Comparison of ENCODE assay signal across 14 cellular contexts in the genomic region with DNA sequence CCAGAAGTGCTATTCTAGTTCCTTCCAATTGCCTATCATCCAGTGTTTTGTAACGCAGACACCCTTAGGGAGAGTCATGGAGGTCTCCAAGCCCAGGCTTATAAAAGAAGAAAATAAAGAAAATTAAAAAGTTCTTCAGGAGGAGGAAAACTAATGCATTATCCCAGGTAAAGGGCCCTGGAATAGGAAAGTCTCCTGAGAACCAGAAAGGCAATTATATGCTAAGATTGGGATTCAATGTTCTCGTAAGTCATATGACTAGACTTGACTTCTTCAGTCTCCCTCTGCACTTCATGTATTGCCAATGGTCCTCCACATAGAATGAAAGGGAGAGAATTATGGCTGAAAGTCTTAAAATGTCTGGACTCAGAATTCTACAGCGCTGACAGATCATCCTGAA.
A peak's percentile ranks its signal among the peaks of the same experiment; 100 is the strongest.
DNase-seq lines count a peak whose midpoint lies in the region; ATAC-seq and TF ChIP-seq lines count a peak whose summit lies in the region.
"Had no signal": no experiment of that assay in that cellular context is flagged by ENCODE, and none has a peak within 500 bp of the region (broad histone marks: within the 10 kb centered on the region; RNA-seq: fewer than 3 reads in every experiment).

No MANE protein-coding gene starts in this region.

- DNase-seq in pons (ENCODE audit: low spot score) = peak; percentile 64
- DNase-seq in tibial nerve (ENCODE audit: low spot score in 2 of 2) = no peak
- DNase-seq in SW480 (ENCODE audit: low spot score) = no peak
- no peak for DNase-seq in NCI-H1092 (lab: John Stamatoyannopoulos, UW)
- DNase-seq: ACHN; CD4-positive, alpha-beta memory T cell; DMS79; GM23248; H7 had no signal

- H3K9me3 Mint-ChIP-seq in brain = peaks cover 0 to 3% (median 0%) of the 10 kb centered on the region in 5 experiments

- TF ChIP-seq CTCF in brain (conservative IDR thresholded peaks at IDR 0.05) = no peak
- no peak for TF ChIP-seq CTCF in tibial nerve (IDR thresholded peaks at IDR 0.05)

- TF ChIP-seq POLR2A in tibial nerve (IDR thresholded peaks at IDR 0.05) = no peak

- no peak for ATAC-seq in HG03457 (IDR thresholded peaks at IDR 0.05; ENCODE audit: unreplicated experiment)
- ATAC-seq: GM12878 had no signal

- peak overlapping the region in 3 of 5 experiments; percentile 34 to 84 (median 80) for H3K4me3 Mint-ChIP-seq in brain
- H3K4me3 Mint-ChIP-seq: B cell; CD4-positive, alpha-beta memory T cell had no signal

- H3K9me3 ChIP-seq in tibial nerve = no peaks in the 10 kb centered on the region

- WGBS in tibial nerve, 2 donors = 39 to 40% methylated on average over 3 of the region's 3 CpGs

- no peaks in the 10 kb centered on the region for H3K27me3 ChIP-seq in layer of hippocampus (ENCODE audit: control insufficient read depth, insufficient read depth, low read length)
- no peaks in the 10 kb centered on the region for H3K27me3 ChIP-seq in tibial nerve

- no peaks in the 10 kb centered on the region for H3K27me3 Mint-ChIP-seq in brain
- H3K27me3 Mint-ChIP-seq: B cell had no signal

- H3K4me1 ChIP-seq in tibial nerve = peaks cover 0 to 21% (median 0%) of the 10 kb centered on the region in 4 donors

- peak overlapping the region; percentile 93 for H3K27ac ChIP-seq in layer of hippocampus (ENCODE audit: low read depth, low read length)
- peak overlapping the region; percentile 31 to 92 (median 72) for H3K27ac ChIP-seq in tibial nerve
- H3K27ac ChIP-seq: GM23248 had no signal

- H3K4me1 Mint-ChIP-seq in brain = peaks cover 24% of the 10 kb centered on the region
- H3K4me1 Mint-ChIP-seq: B cell; CD4-positive, alpha-beta memory T cell had no signal

- peak overlapping the region in 3 of 5 experiments; percentile 67 to 96 (median 94) for H3K27ac Mint-ChIP-seq in brain
- H3K27ac Mint-ChIP-seq: B cell; CD4-positive, alpha-beta memory T cell had no signal

- no peaks in the 10 kb centered on the region for H3K36me3 Mint-ChIP-seq in brain
- H3K36me3 Mint-ChIP-seq: CD4-positive, alpha-beta memory T cell had no signal

- H3K4me3 ChIP-seq in tibial nerve = peak overlapping the region; percentile 14 to 34 (median 27)
- H3K4me3 ChIP-seq: GM12878, GM23248 had no signal

- no peak for TF ChIP-seq EP300 in tibial nerve (IDR thresholded peaks at IDR 0.05)

- H3K36me3 ChIP-seq in tibial nerve = no peaks in the 10 kb centered on the region
